ENCODE assay signal across 9 cellular contexts in the genomic region with DNA sequence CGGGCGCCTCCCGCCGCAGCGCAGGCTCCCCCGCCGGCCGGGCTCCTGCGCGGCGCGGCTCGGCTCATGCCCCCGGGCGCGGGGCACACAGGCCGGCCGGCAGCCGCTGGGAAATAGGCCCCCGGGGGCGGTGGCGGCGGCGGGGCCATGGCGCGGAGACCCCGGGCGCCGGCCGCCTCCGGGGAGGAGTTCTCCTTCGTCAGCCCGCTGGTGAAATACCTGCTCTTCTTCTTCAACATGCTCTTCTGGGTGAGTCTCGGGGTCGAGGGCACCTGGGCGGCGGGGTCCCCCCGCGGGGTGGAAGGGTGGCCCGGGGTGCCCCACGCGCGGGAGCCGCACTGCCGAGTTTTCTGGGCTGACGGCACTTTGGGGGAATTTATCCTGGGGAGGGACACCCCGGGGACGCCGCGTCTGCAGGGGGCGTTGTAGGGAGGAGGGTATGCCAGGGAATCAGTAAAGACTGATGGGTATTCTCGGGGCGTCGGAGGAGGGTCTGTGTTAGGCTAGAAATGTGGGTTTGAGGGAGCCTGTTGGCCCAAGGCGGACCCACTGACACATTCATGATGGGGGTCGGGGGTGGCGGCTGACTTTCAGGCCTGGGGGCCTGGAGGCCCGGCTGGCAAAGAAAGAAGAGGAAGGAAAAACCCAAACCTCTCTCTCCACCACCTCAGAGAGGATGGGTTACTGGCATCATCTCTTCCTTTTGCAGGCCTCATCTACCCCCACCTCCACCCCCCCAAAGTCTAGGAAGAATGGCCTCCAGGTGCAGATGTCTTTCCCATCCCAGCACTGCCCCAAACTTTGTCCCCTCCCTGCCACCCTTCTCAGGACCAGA. TPM values are rescaled to one million over a fixed set of nuclear protein-coding genes. Genes with fewer than 3 reads are reported as not detected.
DNase-seq lines count a peak whose midpoint lies in the region; ATAC-seq and TF ChIP-seq lines count a peak whose summit lies in the region.
"Had no signal": no experiment of that assay in that cellular context is flagged by ENCODE, and none has a peak within 500 bp of the region (broad histone marks: within the 10 kb centered on the region; RNA-seq: fewer than 3 reads in every experiment).

No MANE protein-coding gene starts in this region.

- intact Hi-C loops in left ventricle myocardium superior (cut with micrococcal nuclease), result no loop called here

- no peaks in the 10 kb centered on the region for H3K9me3 Mint-ChIP-seq in activated T-cell treated with anti-CD3 and anti-CD28 coated beads, Interleukin-2, amount 50 U/mL, for 4 hours
- no peaks in the 10 kb centered on the region for H3K9me3 Mint-ChIP-seq in stimulated activated effector memory CD8-positive, alpha-beta T cell treated with anti-CD3 and anti-CD28 coated beads, Interleukin-12 subunit alpha, Interleukin-12 subunit beta, amount 100 ng/mL, for 72 hours

- H3K4me3 Mint-ChIP-seq in activated T-cell treated with anti-CD3 and anti-CD28 coated beads, Interleukin-2, amount 50 U/mL, for 4 hours, result peak overlapping the region; percentile 81
- H3K4me3 Mint-ChIP-seq in stimulated activated effector memory CD8-positive, alpha-beta T cell treated with anti-CD3 and anti-CD28 coated beads, Interleukin-12 subunit alpha, Interleukin-12 subunit beta, amount 100 ng/mL, for 72 hours, result peak overlapping the region; percentile 72

- peak; percentile 37 for TF ChIP-seq CTCF in cardiac muscle cell (IDR thresholded peaks at IDR 0.05; ENCODE audit: low read depth, low read length)

- H3K9me3 ChIP-seq in cardiac muscle cell (ENCODE audit: low read depth), result no peaks in the 10 kb centered on the region

- no peak overlapping the region for H3K27ac Mint-ChIP-seq in stimulated activated effector memory CD8-positive, alpha-beta T cell treated with anti-CD3 and anti-CD28 coated beads, Interleukin-12 subunit alpha, Interleukin-12 subunit beta, amount 100 ng/mL, for 72 hours

- H3K27me3 ChIP-seq in cardiac muscle cell, result peaks cover 44% of the 10 kb centered on the region

- no peaks in the 10 kb centered on the region for H3K4me1 ChIP-seq in cardiac muscle cell (ENCODE audit: low read depth)

- H3K4me3 ChIP-seq in cardiac muscle cell (peak overlapping the region; percentile 56), iPS-11a (ENCODE audit: low read depth, low read length) (peak overlapping the region; percentile 69)

- no peaks in the 10 kb centered on the region for H3K36me3 Mint-ChIP-seq in activated T-cell treated with anti-CD3 and anti-CD28 coated beads, Interleukin-2, amount 50 U/mL, for 4 hours (ENCODE audit: insufficient read depth)
- no peaks in the 10 kb centered on the region for H3K36me3 Mint-ChIP-seq in stimulated activated effector memory CD8-positive, alpha-beta T cell treated with anti-CD3 and anti-CD28 coated beads, Interleukin-12 subunit alpha, Interleukin-12 subunit beta, amount 100 ng/mL, for 72 hours

- peaks cover 16% of the 10 kb centered on the region for H3K4me1 Mint-ChIP-seq in activated T-cell treated with anti-CD3 and anti-CD28 coated beads, Interleukin-2, amount 50 U/mL, for 4 hours (ENCODE audit: low read depth)
- peaks cover 12% of the 10 kb centered on the region for H3K4me1 Mint-ChIP-seq in stimulated activated effector memory CD8-positive, alpha-beta T cell treated with anti-CD3 and anti-CD28 coated beads, Interleukin-12 subunit alpha, Interleukin-12 subunit beta, amount 100 ng/mL, for 72 hours

- no peak overlapping the region for H3K27ac ChIP-seq in cardiac muscle cell
- H3K27ac ChIP-seq: epithelial cell of prostate had no signal

- peaks cover 28% of the 10 kb centered on the region for H3K27me3 Mint-ChIP-seq in activated T-cell treated with anti-CD3 and anti-CD28 coated beads, Interleukin-2, amount 50 U/mL, for 4 hours (ENCODE audit: low read depth)

- H3K36me3 ChIP-seq in cardiac muscle cell, result no peaks in the 10 kb centered on the region

- ATAC-seq in left ventricle myocardium superior (no peak), HG03442 (IDR thresholded peaks at IDR 0.05; ENCODE audit: unreplicated experiment) (peak; percentile 22)
- peak; percentile 61 to 65 for ATAC-seq in activated T-cell treated with anti-CD3 and anti-CD28 coated beads, Interleukin-2, amount 50 U/mL, for 4 hours
- peak; percentile 67 for ATAC-seq in stimulated activated effector memory CD8-positive, alpha-beta T cell treated with anti-CD3 and anti-CD28 coated beads, Interleukin-12 subunit alpha, Interleukin-12 subunit beta, amount 100 ng/mL, for 72 hours

- DNase-seq in cardiac muscle cell (ENCODE audit: low read depth in 1 of 2, low spot score in 1 of 2) (no peak), left ventricle myocardium superior (no peak), GOT3 (lab: John Stamatoyannopoulos, UW) (no peak), NCI-H446 (lab: John Stamatoyannopoulos, UW) (no peak)
- DNase-seq in activated T-cell treated with anti-CD3 and anti-CD28 coated beads, Interleukin-2, amount 50 U/mL, for 4 hours, result no peak
- peak in 1 of 2 donors; percentile 57 for DNase-seq in stimulated activated effector memory CD8-positive, alpha-beta T cell treated with anti-CD3 and anti-CD28 coated beads, Interleukin-12 subunit alpha, Interleukin-12 subunit beta, amount 100 ng/mL, for 72 hours (ENCODE audit: low spot score in 2 of 2)

RNA-seq across cellular contexts. Expression of a gene that starts 0.5 kb away (rescaled TPM):
- total RNA-seq in cardiac muscle cell, result 10.0 and 13.4 TPM in 2 replicates
- 14.9 and 15.6 TPM in 2 replicates for polyA plus RNA-seq in cardiac muscle cell
- 15.1 TPM for total RNA-seq in left ventricle myocardium superior
- 10 to 100 TPM in 1 of 3 donors, 1 to 10 TPM in 2; 6.2 to 10.6 (median 9.4) TPM for total RNA-seq in activated T-cell treated with anti-CD3 and anti-CD28 coated beads, Interleukin-2, amount 50 U/mL, for 4 hours

RNA-seq across cellular contexts. Expression of a gene that starts 43.4 kb away (rescaled TPM):
- 66.7 and 82.9 TPM in 2 replicates for total RNA-seq in cardiac muscle cell
- polyA plus RNA-seq in cardiac muscle cell, result 35.0 and 41.3 TPM in 2 replicates
- 5.0 TPM for total RNA-seq in left ventricle myocardium superior
- total RNA-seq in activated T-cell treated with anti-CD3 and anti-CD28 coated beads, Interleukin-2, amount 50 U/mL, for 4 hours, result under 1 TPM; 0.11 to 0.25 (median 0.18) TPM

Comparison
In these comparisons a context has a peak if more than half of its experiments do, and no peak if none do; other contexts are left out.
1. RNA of a gene that starts 43.4 kb away (total RNA-seq): 66.7 to 82.9 TPM in cardiac muscle cell; 5.0 TPM in left ventricle myocardium superior (single experiment) and 0.11 to 0.25 TPM in activated T-cell treated with anti-CD3 and anti-CD28 coated beads, Interleukin-2, amount 50 U/mL, for 4 hours; every median in the first group is over 10 times any median in the second.